Comparison of ENCODE assay signal across 12 cellular contexts in the genomic region with DNA sequence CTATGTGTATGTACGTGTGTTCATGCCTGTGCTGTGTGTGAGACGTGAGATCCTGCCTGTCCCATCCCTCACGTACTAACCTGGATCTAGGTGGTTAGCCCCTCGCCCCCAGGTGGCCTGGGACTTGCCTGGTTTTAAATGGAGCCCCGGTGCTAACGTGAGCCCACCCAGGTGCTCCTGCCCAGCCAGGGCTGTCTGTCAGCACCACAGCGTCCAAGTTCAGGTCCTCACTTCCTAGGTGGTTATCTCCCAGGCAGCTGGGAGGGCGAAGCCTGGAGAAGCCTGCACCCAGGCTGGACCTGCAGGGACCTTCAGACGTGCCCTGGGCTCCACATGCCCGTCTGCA.
DNase-seq lines count a peak whose midpoint lies in the region; ATAC-seq and TF ChIP-seq lines count a peak whose summit lies in the region.
"Had no signal": no experiment of that assay in that cellular context is flagged by ENCODE, and none has a peak within 500 bp of the region (broad histone marks: within the 10 kb centered on the region; RNA-seq: fewer than 3 reads in every experiment).

No MANE protein-coding gene starts in this region.

- H3K27me3 ChIP-seq in RWPE2 (ENCODE audit: insufficient read depth, poor library complexity, severe bottlenecking): no peaks in the 10 kb centered on the region
- no peaks in the 10 kb centered on the region for H3K27me3 ChIP-seq in right cardiac atrium (ENCODE audit: control insufficient read depth, insufficient read depth)
- no peaks in the 10 kb centered on the region for H3K27me3 ChIP-seq in SJCRH30
- H3K27me3 ChIP-seq: BLaER1 had no signal

- TF ChIP-seq CTCF in CD14-positive monocyte (IDR thresholded peaks at IDR 0.05) (no peak), RWPE2 (IDR thresholded peaks at IDR 0.05; ENCODE audit: poor library complexity, severe bottlenecking) (no peak), type B pancreatic cell (conservative IDR thresholded peaks at IDR 0.05) (no peak), GM13976 (IDR thresholded peaks at IDR 0.05; ENCODE audit: borderline replicate concordance, control extremely low read depth, extremely low read depth, insufficient read depth, missing control alignments) (no peak)

- 83% methylated on average over 10 of the region's 10 CpGs for WGBS in right cardiac atrium

- H3K36me3 ChIP-seq in RWPE2 (ENCODE audit: low read depth): no peaks in the 10 kb centered on the region
- no peaks in the 10 kb centered on the region for H3K36me3 ChIP-seq in SJCRH30
- H3K36me3 ChIP-seq: BLaER1, HAP-1 had no signal

- in situ Hi-C loops in GM13976 (cut with MboI; ENCODE audit: low sequenced_read_pairs, unreplicated experiment): loop anchor here (5.0 to 10.0 kb wide), 2 partner anchors 99 to 364 kb away; no protein-coding TSS in a partner anchor

- H3K27ac ChIP-seq in RWPE2 (ENCODE audit: poor library complexity, severe bottlenecking) (no peak overlapping the region), right cardiac atrium (ENCODE audit: low read length) (no peak overlapping the region), SJCRH30 (no peak overlapping the region)
- H3K27ac ChIP-seq: BLaER1 had no signal

- H3K36me3 Mint-ChIP-seq in CD14-positive monocyte: peaks cover 32 to 59% of the 10 kb centered on the region in 2 donors
- no peaks in the 10 kb centered on the region for H3K36me3 Mint-ChIP-seq in type B pancreatic cell

- H3K27me3 Mint-ChIP-seq in CD14-positive monocyte (ENCODE audit: low read depth in 3 of 3) (peaks cover 2 to 11% (median 4%) of the 10 kb centered on the region in 3 donors), type B pancreatic cell (peaks cover 6% of the 10 kb centered on the region)

- intact Hi-C loops in CD14-positive monocyte (cut with micrococcal nuclease) (loop anchor here (1.0 to 10.0 kb wide), 4 partner anchors 103 to 561 kb away; a partner anchor contains a TSS), right cardiac atrium (cut with DNase I) (loop anchor here in 2 of 4 donors (1.0 to 10.0 kb wide), 3 partner anchors 103 to 336 kb away; a partner anchor contains a TSS), posterior vena cava (cut with DNase I) (loop anchor here in 1 of 2 donors (1.0 to 5.0 kb wide), 2 partner anchors 104 to 227 kb away; no protein-coding TSS in a partner anchor)

- peaks cover 17% of the 10 kb centered on the region for H3K4me1 ChIP-seq in RWPE2 (ENCODE audit: insufficient read depth, poor library complexity, severe bottlenecking)
- H3K4me1 ChIP-seq in right cardiac atrium (ENCODE audit: control insufficient read depth, insufficient read depth, low read length): peaks cover 3% of the 10 kb centered on the region
- H3K4me1 ChIP-seq in SJCRH30: peaks cover 16% of the 10 kb centered on the region

- ATAC-seq in RWPE2 (ENCODE audit: low read depth) (no peak), right cardiac atrium (no peak)

- DNase-seq in CD14-positive monocyte (ENCODE audit: low spot score): peak; percentile 33
- peak; percentile 37 for DNase-seq in RWPE2 (ENCODE audit: low spot score)
- DNase-seq in right cardiac atrium: peak; percentile 10 to 48 (median 43)
- peak; percentile 62 for DNase-seq in posterior vena cava (ENCODE audit: low spot score)
- no peak for DNase-seq in type B pancreatic cell (ENCODE audit: extremely low spot score, unreplicated experiment)
- DNase-seq in SJCRH30: no peak
- no peak for DNase-seq in GM13976 (ENCODE audit: low spot score)
- DNase-seq in islet precursor cell: no peak
- DNase-seq: DMS 273 treated with DMSO at 0.1 percent for 48 hours, NCI-H187 treated with DMSO at 0.1 percent for 48 hours had no signal

- H3K4me1 Mint-ChIP-seq in CD14-positive monocyte (peaks cover 58% of the 10 kb centered on the region), type B pancreatic cell (ENCODE audit: unreplicated experiment) (peaks cover 17% of the 10 kb centered on the region)

- no peak overlapping the region for H3K4me3 Mint-ChIP-seq in CD14-positive monocyte
- no peak overlapping the region for H3K4me3 Mint-ChIP-seq in type B pancreatic cell

- peak overlapping the region in 1 of 7 donors; percentile 25 for H3K27ac Mint-ChIP-seq in CD14-positive monocyte
- H3K27ac Mint-ChIP-seq in type B pancreatic cell: no peak overlapping the region

- H3K4me3 ChIP-seq in RWPE2 (ENCODE audit: severe bottlenecking): no peak overlapping the region
- no peak overlapping the region for H3K4me3 ChIP-seq in right cardiac atrium (ENCODE audit: low read length)
- H3K4me3 ChIP-seq in SJCRH30: no peak overlapping the region
- H3K4me3 ChIP-seq: BLaER1, HAP-1 had no signal

- no peaks in the 10 kb centered on the region for H3K9me3 Mint-ChIP-seq in CD14-positive monocyte
- no peaks in the 10 kb centered on the region for H3K9me3 Mint-ChIP-seq in type B pancreatic cell

- H3K9me3 ChIP-seq in RWPE2 (ENCODE audit: severe bottlenecking): no peaks in the 10 kb centered on the region
- H3K9me3 ChIP-seq in right cardiac atrium (ENCODE audit: control insufficient read depth, low read length): no peaks in the 10 kb centered on the region
- no peaks in the 10 kb centered on the region for H3K9me3 ChIP-seq in SJCRH30 (replicated peaks)
- H3K9me3 ChIP-seq: BLaER1, HAP-1 had no signal

Comparison
In these comparisons a context has a peak if more than half of its experiments do, and no peak if none do; other contexts are left out.
1. DNase-seq: peak in CD14-positive monocyte (single experiment), RWPE2 (single experiment), right cardiac atrium (3 of 3) and posterior vena cava (single experiment); none in type B pancreatic cell (single experiment), SJCRH30 (0 of 2), GM13976 (single experiment) and islet precursor cell (single experiment).